In genomic region chr2:106108351-106108750, GRCh38 we compare ENCODE assay signal across 11 cellular contexts.
DNase-seq lines count a peak whose midpoint lies in the region; ATAC-seq and TF ChIP-seq lines count a peak whose summit lies in the region.
"Had no signal": no experiment of that assay in that cellular context is flagged by ENCODE, and none has a peak within 500 bp of the region (broad histone marks: within the 10 kb centered on the region; RNA-seq: fewer than 3 reads in every experiment).

No MANE protein-coding gene starts in this region.

- peaks cover 5% of the 10 kb centered on the region for H3K36me3 Mint-ChIP-seq in activated naive CD8-positive, alpha-beta T cell treated with anti-CD3 and anti-CD28 coated beads, Interleukin-2, amount 10 ng/mL, durations not matched to agents 7 days and 5 days
- H3K36me3 Mint-ChIP-seq in activated naive CD8-positive, alpha-beta T cell treated with anti-CD3 and anti-CD28 coated beads, Interleukin-2, amount 50 U/mL, for 24 hours (ENCODE audit: low read depth), result peaks cover 9% of the 10 kb centered on the region

- peaks cover 9% of the 10 kb centered on the region for H3K4me1 Mint-ChIP-seq in activated naive CD8-positive, alpha-beta T cell treated with anti-CD3 and anti-CD28 coated beads, Interleukin-2, amount 10 ng/mL, durations not matched to agents 7 days and 5 days
- peaks cover 4% of the 10 kb centered on the region for H3K4me1 Mint-ChIP-seq in activated naive CD8-positive, alpha-beta T cell treated with anti-CD3 and anti-CD28 coated beads, Interleukin-2, amount 50 U/mL, for 24 hours

- H3K4me3 Mint-ChIP-seq in activated naive CD8-positive, alpha-beta T cell treated with anti-CD3 and anti-CD28 coated beads, Interleukin-2, amount 10 ng/mL, durations not matched to agents 7 days and 5 days, result no peak overlapping the region
- no peak overlapping the region for H3K4me3 Mint-ChIP-seq in activated naive CD8-positive, alpha-beta T cell treated with anti-CD3 and anti-CD28 coated beads, Interleukin-2, amount 50 U/mL, for 24 hours

- no peak overlapping the region for H3K27ac Mint-ChIP-seq in activated naive CD8-positive, alpha-beta T cell treated with anti-CD3 and anti-CD28 coated beads, Interleukin-2, amount 10 ng/mL, durations not matched to agents 7 days and 5 days
- H3K27ac Mint-ChIP-seq in activated naive CD8-positive, alpha-beta T cell treated with anti-CD3 and anti-CD28 coated beads, Interleukin-2, amount 50 U/mL, for 24 hours, result no peak overlapping the region

- H3K27me3 Mint-ChIP-seq in activated naive CD8-positive, alpha-beta T cell treated with anti-CD3 and anti-CD28 coated beads, Interleukin-2, amount 10 ng/mL, durations not matched to agents 7 days and 5 days, result no peaks in the 10 kb centered on the region
- no peaks in the 10 kb centered on the region for H3K27me3 Mint-ChIP-seq in activated naive CD8-positive, alpha-beta T cell treated with anti-CD3 and anti-CD28 coated beads, Interleukin-2, amount 50 U/mL, for 24 hours

- no peaks in the 10 kb centered on the region for H3K9me3 Mint-ChIP-seq in activated naive CD8-positive, alpha-beta T cell treated with anti-CD3 and anti-CD28 coated beads, Interleukin-2, amount 10 ng/mL, durations not matched to agents 7 days and 5 days
- H3K9me3 Mint-ChIP-seq in activated naive CD8-positive, alpha-beta T cell treated with anti-CD3 and anti-CD28 coated beads, Interleukin-2, amount 50 U/mL, for 24 hours, result no peaks in the 10 kb centered on the region

- ATAC-seq in activated naive CD8-positive, alpha-beta T cell treated with anti-CD3 and anti-CD28 coated beads, Interleukin-2, amount 10 ng/mL, durations not matched to agents 7 days and 5 days (ENCODE audit: low read depth), result peak; percentile 48
- no peak for ATAC-seq in activated naive CD8-positive, alpha-beta T cell treated with anti-CD3 and anti-CD28 coated beads, Interleukin-2, amount 50 U/mL, for 24 hours
- peak in 6 of 8 donors; percentile 43 to 80 (median 56) for ATAC-seq in heart right ventricle
- ATAC-seq in HG03108 (IDR thresholded peaks at IDR 0.05; ENCODE audit: unreplicated experiment), result no peak
- no peak for ATAC-seq in HG03354 (IDR thresholded peaks at IDR 0.05; ENCODE audit: poor library complexity, severe bottlenecking, unreplicated experiment)

- 56 to 58% methylated on average over 6 of the region's 6 CpGs for WGBS in heart right ventricle, 2 donors
- WGBS in thyroid gland, 2 donors, result 30 to 32% methylated on average over 6 of the region's 6 CpGs

- H3K4me1 ChIP-seq in heart right ventricle (peaks cover 0 to 28% (median 14%) of the 10 kb centered on the region in 9 donors), thyroid gland (no peaks in the 10 kb centered on the region)
- H3K4me1 ChIP-seq: SJCRH30 had no signal

- intact Hi-C loops in heart right ventricle (cut with DNase I), result loop anchor here in 8 of 10 donors (5.0 to 10.0 kb wide), 9 partner anchors 84 to 476 kb away; partner anchors contain the start of genes RGPD3 (in 1 of the 8) and UXS1 (in 1 of the 8)
- intact Hi-C loops in thyroid gland (cut with DNase I), result loop anchor here (10.0 kb wide), 3 partner anchors 166 to 476 kb away; no protein-coding TSS in a partner anchor

- H3K9me3 ChIP-seq in WERI-Rb-1 (ENCODE audit: severe bottlenecking), result no peaks in the 10 kb centered on the region
- no peaks in the 10 kb centered on the region for H3K9me3 ChIP-seq in heart right ventricle
- H3K9me3 ChIP-seq in thyroid gland, result no peaks in the 10 kb centered on the region
- H3K9me3 ChIP-seq: SJCRH30, upper lobe of left lung had no signal

- TF ChIP-seq CTCF in WERI-Rb-1 (IDR thresholded peaks at IDR 0.05; ENCODE audit: low read depth, low read length), result peak; percentile 52; the same call in 1 of the 2 replicates
- TF ChIP-seq CTCF in heart right ventricle (IDR thresholded peaks at IDR 0.05), result peak in 7 of 9 donors; percentile 27 to 57 (median 39)
- TF ChIP-seq CTCF in thyroid gland (IDR thresholded peaks at IDR 0.05), result peak in 4 of 6 experiments; percentile 37 to 55 (median 49)

- POLR2A ChIA-PET in activated naive CD8-positive, alpha-beta T cell treated with anti-CD3 and anti-CD28 coated beads, Interleukin-2, amount 10 ng/mL, durations not matched to agents 7 days and 5 days (lab: Charles Lee), result no interaction called here

- H3K36me3 ChIP-seq in WERI-Rb-1 (peaks cover 29% of the 10 kb centered on the region), heart right ventricle (peaks cover 0 to 52% (median 0%) of the 10 kb centered on the region in 9 donors), thyroid gland (peaks cover 10 to 29% of the 10 kb centered on the region in 2 donors)

- H3K27me3 ChIP-seq in WERI-Rb-1 (ENCODE audit: insufficient read depth, low read depth, severe bottlenecking) (no peaks in the 10 kb centered on the region), heart right ventricle (no peaks in the 10 kb centered on the region), thyroid gland (no peaks in the 10 kb centered on the region)
- H3K27me3 ChIP-seq: SJCRH30, upper lobe of left lung had no signal

- no peak overlapping the region for H3K4me3 ChIP-seq in WERI-Rb-1 (ENCODE audit: low read depth, low read length)
- H3K4me3 ChIP-seq in heart right ventricle, result no peak overlapping the region
- no peak overlapping the region for H3K4me3 ChIP-seq in thyroid gland (replicated peaks in 1 of 3)
- H3K4me3 ChIP-seq: SJCRH30, upper lobe of left lung had no signal

- no peak for TF ChIP-seq POLR2A in thyroid gland (IDR thresholded peaks at IDR 0.05)

- H3K27ac ChIP-seq in WERI-Rb-1 (no peak overlapping the region), heart right ventricle (no peak overlapping the region), thyroid gland (peak overlapping the region in 1 of 3 donors; percentile 17)
- H3K27ac ChIP-seq: SJCRH30, upper lobe of left lung had no signal

- no peak for DNase-seq in activated naive CD8-positive, alpha-beta T cell treated with anti-CD3 and anti-CD28 coated beads, Interleukin-2, amount 10 ng/mL, durations not matched to agents 7 days and 5 days
- no peak for DNase-seq in activated naive CD8-positive, alpha-beta T cell treated with anti-CD3 and anti-CD28 coated beads, Interleukin-2, amount 50 U/mL, for 24 hours
- no peak for DNase-seq in WERI-Rb-1
- no peak for DNase-seq in heart right ventricle
- DNase-seq in thyroid gland, result peak; percentile 49 to 51
- DNase-seq in SW480 (ENCODE audit: low spot score), result no peak
- DNase-seq: activated gamma-delta T cell treated with Interleukin-2 at 50 U/mL for 16 hours, SJCRH30, upper lobe of left lung had no signal

Comparison
In these comparisons a context has a peak if more than half of its experiments do, and no peak if none do; other contexts are left out.
1. ATAC-seq: peak in activated naive CD8-positive, alpha-beta T cell treated with anti-CD3 and anti-CD28 coated beads, Interleukin-2, amount 10 ng/mL, durations not matched to agents 7 days and 5 days (single experiment) and heart right ventricle (6 of 8); none in activated naive CD8-positive, alpha-beta T cell treated with anti-CD3 and anti-CD28 coated beads, Interleukin-2, amount 50 U/mL, for 24 hours (single experiment), HG03108 (single experiment) and HG03354 (single experiment).
2. DNase-seq: peak in thyroid gland (2 of 2); none in activated naive CD8-positive, alpha-beta T cell treated with anti-CD3 and anti-CD28 coated beads, Interleukin-2, amount 10 ng/mL, durations not matched to agents 7 days and 5 days (single experiment), activated naive CD8-positive, alpha-beta T cell treated with anti-CD3 and anti-CD28 coated beads, Interleukin-2, amount 50 U/mL, for 24 hours (single experiment), WERI-Rb-1 (single experiment), heart right ventricle (0 of 2) and SW480 (single experiment).
3. Peak in every context shown above with its lines, with median percentiles within 50 percentile points of each other: CTCF ChIP-seq.